In genomic region chr14:89954045-89955021, GRCh38 we compare ENCODE assay signal across 8 cellular contexts.
DNase-seq lines count a peak whose midpoint lies in the region; ATAC-seq lines count a peak whose summit lies in the region.

TSS of gene EFCAB11 (minus strand) at chr14:89954730. CDS start at chr14:89954660, 70 bp downstream.

- peak; percentile 72 to 98 (median 96) for DNase-seq in C1 segment of cervical spinal cord (lab: John Stamatoyannopoulos, UW)
- DNase-seq in NCI-H526 treated with DMSO at 0.1 percent for 48 hours (lab: John Stamatoyannopoulos, UW), result peak; percentile 99
- DNase-seq in activated CD4-positive, alpha-beta T cell treated with anti-CD3 and anti-CD28 coated beads, Interleukin-2, amount 50 U/mL, for 1 hour, result peak; percentile 92
- DNase-seq in cortex of kidney (lab: John Stamatoyannopoulos, UW), result peak; percentile 45
- DNase-seq in left kidney (ENCODE audit: low read depth, low spot score), result peak; percentile 100
- peak; percentile 92 to 95 for DNase-seq in stimulated activated CD4-positive, alpha-beta T cell treated with anti-CD3 and anti-CD28 coated beads, Interleukin-2, amount 100 ng/mL, for 24 hours

- peak; percentile 82 for ATAC-seq in GM19328 (IDR thresholded peaks at IDR 0.05; ENCODE audit: unreplicated experiment)
- peak; percentile 79 for ATAC-seq in HG03520 (IDR thresholded peaks at IDR 0.05; ENCODE audit: unreplicated experiment)

Comparison
In these comparisons a context has a peak if more than half of its experiments do, and no peak if none do; other contexts are left out.
1. Peak in every context shown above with its lines: DNase-seq and ATAC-seq.
2. DNase-seq: peak in every context shown above with its lines; median percentile 100 in left kidney; 99 in NCI-H526 treated with DMSO at 0.1 percent for 48 hours; 96 in C1 segment of cervical spinal cord; 94 in stimulated activated CD4-positive, alpha-beta T cell treated with anti-CD3 and anti-CD28 coated beads, Interleukin-2, amount 100 ng/mL, for 24 hours; 92 in activated CD4-positive, alpha-beta T cell treated with anti-CD3 and anti-CD28 coated beads, Interleukin-2, amount 50 U/mL, for 1 hour; 45 in cortex of kidney.